21 cellular contexts compared by ENCODE assay signal in genomic region chr4:14234330-14234729, GRCh38.
"Had no signal": no experiment of that assay in that cellular context is flagged by ENCODE, and none has a peak within 500 bp of the region (broad histone marks: within the 10 kb centered on the region; RNA-seq: fewer than 3 reads in every experiment).

No MANE protein-coding gene starts in this region.

- H3K27me3 ChIP-seq: gastroesophageal sphincter, heart right ventricle, neural progenitor cell, testis, vagina had no signal

- H3K4me3 ChIP-seq: gastroesophageal sphincter, heart right ventricle, left ventricle myocardium inferior, neural progenitor cell, smooth muscle cell, testis, vagina had no signal

- DNase-seq: activated CD4-positive, alpha-beta T cell treated with anti-CD3 and anti-CD28 coated beads for 1 hour; activated CD4-positive, alpha-beta T cell treated with anti-CD3 and anti-CD28 coated beads, Interleukin-2, amount 50 U/mL, for 4 hours; activated CD8-positive, alpha-beta memory T cell treated with anti-CD3 and anti-CD28 coated beads for 24 hours; activated CD8-positive, alpha-beta memory T cell treated with anti-CD3 and anti-CD28 coated beads, Interleukin-2, amount 50 U/mL, for 4 hours; activated naive CD4-positive, alpha-beta T cell treated with Interleukin-2 at 50 U/mL for 16 hours; activated naive CD8-positive, alpha-beta T cell treated with anti-CD3 and anti-CD28 coated beads, Interleukin-2, amount 10 ng/mL, durations not matched to agents 7 days and 5 days; activated T-cell treated with anti-CD3 and anti-CD28 coated beads, Interleukin-2, amount 50 U/mL, for 24 hours; effector CD4-positive, alpha-beta T cell; heart right ventricle; kidney glomerular epithelial cell; left ventricle myocardium inferior; naive thymus-derived CD8-positive, alpha-beta T cell; stimulated activated CD4-positive, alpha-beta T cell treated with anti-CD3 and anti-CD28 coated beads, Interleukin-15, amount 100 ng/mL, for 24 hours; stimulated activated naive B cell treated with anti-CD40 and anti-IgM and Interleukin-4, amounts not matched to agents 10 μg/mL and 1 μg/mL and 100 μg/mL, for 72 hours; testis had no signal

- H3K36me3 ChIP-seq: gastroesophageal sphincter, heart right ventricle, left ventricle myocardium inferior, neural progenitor cell, vagina had no signal

- FAIRE-seq: endometrium, TTC549 had no signal
